Comparison of ENCODE assay signal across 18 cellular contexts in the genomic region with DNA sequence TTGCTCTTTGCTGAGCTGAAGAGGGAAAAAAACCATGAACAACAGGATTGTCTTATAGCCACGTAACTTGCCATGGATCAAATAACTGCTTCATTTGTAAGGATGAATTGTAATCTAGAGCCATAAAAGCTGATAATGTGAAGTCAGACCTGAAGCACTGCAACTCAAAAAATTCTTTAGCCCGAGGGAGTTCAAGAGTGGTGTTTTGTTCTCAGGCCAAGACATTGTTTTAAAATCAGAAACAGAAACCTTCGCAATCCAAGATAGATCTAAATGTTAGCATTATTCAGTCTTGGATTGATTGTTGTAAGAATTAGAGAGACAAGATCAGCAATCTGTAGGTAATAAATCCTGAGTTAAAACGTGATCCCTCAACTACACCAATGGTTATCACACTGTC. TPM values are rescaled to one million over a fixed set of nuclear protein-coding genes. Genes with fewer than 3 reads are reported as not detected.
"Had no signal": no experiment of that assay in that cellular context is flagged by ENCODE, and none has a peak within 500 bp of the region (broad histone marks: within the 10 kb centered on the region; RNA-seq: fewer than 3 reads in every experiment).

A gene (minus strand): TSS at position 24 of the 400 bp plus-strand sequence. CDS start 170 bp downstream, outside the sequence.

- ATAC-seq: activated T-helper 17 cell treated with anti-CD3 and anti-CD28 coated beads, Interleukin-2, amount 50 U/mL, for 72 hours; natural killer cell treated with Interleukin-12 subunit alpha and Interleukin-12 subunit beta and Interleukin-15 and Interleukin-18, amount 100 ng/mL, for 72 hours had no signal

- DNase-seq: activated B cell treated with CpG ODN at 0.5 μM for 24 hours; activated CD4-positive, alpha-beta T cell treated with anti-CD3 and anti-CD28 coated beads, Interleukin-2, amount 10 ng/mL, durations not matched to agents 24 days and 14 days; activated naive CD4-positive, alpha-beta T cell treated with anti-CD3 and anti-CD28 coated beads, Interleukin-2, amount 10 ng/mL, durations not matched to agents 7 days and 5 days; activated T-cell treated with anti-CD3 and anti-CD28 coated beads for 4 hours; adrenal gland; cortex of kidney; effector CD8-positive, alpha-beta T cell; ovary; stimulated activated CD4-positive, alpha-beta T cell treated with anti-CD3 and anti-CD28 coated beads, Interleukin-15, amount 100 ng/mL, for 24 hours; stimulated activated CD4-positive, alpha-beta T cell treated with anti-CD3 and anti-CD28 coated beads, Interleukin-4, amount 100 ng/mL, for 24 hours; stomach had no signal

- H3K4me3 ChIP-seq: adrenal gland, ovary, stomach had no signal

- H3K27ac ChIP-seq: adrenal gland, ovary, stomach had no signal

- FAIRE-seq: TTC549 had no signal

- H3K27me3 ChIP-seq: ovary had no signal

- H3K9me3 ChIP-seq: adrenal gland, ovary, stomach had no signal

- H3K4me1 ChIP-seq: adrenal gland, stomach had no signal

- H3K36me3 ChIP-seq: adrenal gland, ovary, stomach had no signal

RNA-seq across cellular contexts. Expression of the gene that starts here (rescaled TPM):
- total RNA-seq: activated B cell treated with CpG ODN at 0.5 μM for 24 hours; activated CD4-positive, alpha-beta T cell treated with anti-CD3 and anti-CD28 coated beads, Interleukin-2, amount 10 ng/mL, durations not matched to agents 24 days and 14 days; activated T-helper 17 cell treated with anti-CD3 and anti-CD28 coated beads, Interleukin-2, amount 50 U/mL, for 72 hours; fibroblast of villous mesenchyme; lung microvascular endothelial cell; mucosa of gallbladder; natural killer cell treated with Interleukin-12 subunit alpha and Interleukin-12 subunit beta and Interleukin-15 and Interleukin-18, amount 100 ng/mL, for 72 hours; renal cortical epithelial cell; stomach had no signal
- polyA plus RNA-seq: stomach had no signal
